In genomic region chr16:28846933-28847273, GRCh38 we compare ENCODE assay signal across 8 cellular contexts. TPM values are rescaled to one million over a fixed set of nuclear protein-coding genes. Genes with fewer than 3 reads are reported as not detected.
DNase-seq lines count a peak whose midpoint lies in the region; ATAC-seq, FAIRE-seq and TF ChIP-seq lines count a peak whose summit lies in the region.

No MANE protein-coding gene starts in this region.

- H3K27me3 ChIP-seq in AG04450 (ENCODE audit: control insufficient read depth, insufficient read depth, low read length), result no peaks in the 10 kb centered on the region
- no peaks in the 10 kb centered on the region for H3K27me3 ChIP-seq in esophagus squamous epithelium
- no peaks in the 10 kb centered on the region for H3K27me3 ChIP-seq in neutrophil

- H3K27ac ChIP-seq in AG04450 (ENCODE audit: low read depth, low read length) (peak overlapping the region; percentile 65), SK-N-MC (0 out of 2 replicates have a peak overlapping the region, but pooled peaks have one; percentile 35), esophagus squamous epithelium (peak overlapping the region; percentile 88 to 95 (median 90)), neutrophil (peak overlapping the region; percentile 83)

- H3K9me3 ChIP-seq in AG04450 (ENCODE audit: control insufficient read depth, insufficient read depth, low read length) (peaks cover 3% of the 10 kb centered on the region; the same call in 1 of the 2 replicates), SK-N-MC (ENCODE audit: low read depth, low read length) (no peaks in the 10 kb centered on the region), esophagus squamous epithelium (no peaks in the 10 kb centered on the region), neutrophil (no peaks in the 10 kb centered on the region)

- H3K36me3 ChIP-seq in SK-N-MC (ENCODE audit: insufficient read depth, low read length) (peaks cover 33% of the 10 kb centered on the region), esophagus squamous epithelium (peaks cover 16 to 32% (median 29%) of the 10 kb centered on the region in 3 donors), neutrophil (peaks cover 34% of the 10 kb centered on the region)

- DNase-seq in AG04450 (ENCODE audit: low read depth, low spot score), result no peak
- no peak for DNase-seq in SK-N-MC (ENCODE audit: low read depth, low spot score)
- no peak for DNase-seq in esophagus squamous epithelium (lab: John Stamatoyannopoulos, UW)
- DNase-seq in GM19239 (ENCODE audit: insufficient read length, low spot score), result no peak
- DNase-seq in HuH-7 (ENCODE audit: low spot score), result no peak
- DNase-seq in NK-92 treated with Interleukin-12 subunit alpha and Interleukin-12 subunit beta, amount 100 ng/mL, for 24 hours (lab: John Stamatoyannopoulos, UW), result no peak

- H3K4me3 ChIP-seq in AG04450 (ENCODE audit: low read depth, low read length) (peak overlapping the region; percentile 85), SK-N-MC (peak overlapping the region; percentile 97), esophagus squamous epithelium (peak overlapping the region; percentile 87 to 99 (median 93)), neutrophil (ENCODE audit: low read depth in 1 of 2, low read length in 1 of 2) (peak overlapping the region; percentile 90 to 93)

- CTCF ChIA-PET in AG04450 (lab: Charles Lee), result interaction anchor here (0.9 to 2.3 kb wide), 4 partner anchors 10 to 101 kb away, joined by 3 to 18 read pairs (median 6); partner anchors contain the start of gene SH2B1

- peak overlapping the region; percentile 92 for H3K9ac ChIP-seq in SK-N-MC (ENCODE audit: insufficient read length)

- TF ChIP-seq CTCF in AG04450 (IDR thresholded peaks at IDR 0.05; ENCODE audit: low read depth, low read length), result no peak
- no peak for TF ChIP-seq CTCF in esophagus squamous epithelium (IDR thresholded peaks at IDR 0.05)
- no peak for TF ChIP-seq CTCF in neutrophil (IDR thresholded peaks at IDR 0.05)

- peak; percentile 2 for ATAC-seq in GM21529 (IDR thresholded peaks at IDR 0.05; ENCODE audit: unreplicated experiment)

- H3K4me1 ChIP-seq in esophagus squamous epithelium (peaks cover 17 to 29% (median 20%) of the 10 kb centered on the region in 3 donors), neutrophil (ENCODE audit: control insufficient read depth in 1 of 2, insufficient read depth in 1 of 2, low read depth in 1 of 2, low read length in 1 of 2) (peaks cover 17 to 20% of the 10 kb centered on the region in 2 experiments)

- intact Hi-C loops in esophagus squamous epithelium (cut with DNase I), result no loop called here

- POLR2A ChIA-PET in AG04450 (lab: Yijun Ruan, JAX), result interaction anchor here (0.5 to 3.5 kb wide), 6 partner anchors 10 to 814 kb away, joined by 3 to 29 read pairs (median 5); partner anchors contain the start of genes ATXN2L and SH2B1

- no peak for TF ChIP-seq POLR2A in esophagus squamous epithelium (IDR thresholded peaks at IDR 0.05)

- WGBS in esophagus squamous epithelium, 2 donors, result 0 to 14% methylated on average over 1 of the region's 5 CpGs

- FAIRE-seq in GM19239 (lab: Jason Lieb, UNC), result no peak

RNA-seq across cellular contexts. Expression of gene TUFM, which starts 0.8 kb away (rescaled TPM):
- 107 and 110 TPM in 2 replicates for polyA plus RNA-seq in AG04450 (2011; rRNA removed)
- polyA minus RNA-seq in AG04450 (2011; rRNA and poly(A)+ RNA removed), result 55.5 and 69.2 TPM in 2 replicates
- total RNA-seq in esophagus squamous epithelium, result 100 to 1,000 TPM; 105 to 143 (median 121) TPM

RNA-seq across cellular contexts. Expression of gene SH2B1, which starts 16.7 kb away (rescaled TPM):
- polyA plus RNA-seq in AG04450 (2011; rRNA removed), result 12.2 and 13.8 TPM in 2 replicates
- 13.5 and 25.8 TPM in 2 replicates for polyA minus RNA-seq in AG04450 (2011; rRNA and poly(A)+ RNA removed)
- total RNA-seq in esophagus squamous epithelium, result 10 to 100 TPM; 11.0 to 28.2 (median 18.8) TPM

RNA-seq across cellular contexts. Expression of gene ATXN2L, which starts 24.1 kb away (rescaled TPM):
- polyA plus RNA-seq in AG04450 (2011; rRNA removed), result 19.7 and 27.5 TPM in 2 replicates
- polyA minus RNA-seq in AG04450 (2011; rRNA and poly(A)+ RNA removed), result 33.8 and 40.1 TPM in 2 replicates
- 10 to 100 TPM; 42.1 to 72.7 (median 67.1) TPM for total RNA-seq in esophagus squamous epithelium

RNA-seq across cellular contexts. Expression of gene ATP2A1, which starts 31.4 kb away (rescaled TPM):
- polyA plus RNA-seq in AG04450 (2011; rRNA removed), result 0.22 and 0.50 TPM in 2 replicates
- 0.17 and 8.4 TPM in 2 replicates for polyA minus RNA-seq in AG04450 (2011; rRNA and poly(A)+ RNA removed)
- under 1 TPM in 2 of 4 donors, not detected in 2; 0.19 to 0.26 TPM for total RNA-seq in esophagus squamous epithelium

Comparison
In these comparisons a context has a peak if more than half of its experiments do, and no peak if none do; other contexts are left out.
1. H3K27ac ChIP-seq: peak in every context shown above with its lines; median percentile 90 in esophagus squamous epithelium; 83 in neutrophil; 65 in AG04450; 35 in SK-N-MC.